18 cellular contexts compared by ENCODE assay signal in genomic region chrX:72026341-72027023, GRCh38.
A peak's percentile ranks its signal among the peaks of the same experiment; 100 is the strongest.
DNase-seq lines count a peak whose midpoint lies in the region; ATAC-seq and TF ChIP-seq lines count a peak whose summit lies in the region.
"Had no signal": no experiment of that assay in that cellular context is flagged by ENCODE, and none has a peak within 500 bp of the region (broad histone marks: within the 10 kb centered on the region; RNA-seq: fewer than 3 reads in every experiment).

No MANE protein-coding gene starts in this region.

- ATAC-seq in stimulated activated naive CD8-positive, alpha-beta T cell treated with anti-CD3 and anti-CD28 coated beads, Interleukin-15, amount 100 ng/mL, for 72 hours = peak; percentile 69
- ATAC-seq in stimulated activated naive CD8-positive, alpha-beta T cell treated with anti-CD3 and anti-CD28 coated beads, Interleukin-15, Interleukin-2, amounts not matched to agents 100 U/mL and 50 U/mL, for 24 hours = no peak
- ATAC-seq in T-helper 17 cell = peak; percentile 62
- ATAC-seq in HG03095 (IDR thresholded peaks at IDR 0.05; ENCODE audit: unreplicated experiment) = no peak
- no peak for ATAC-seq in HG03521 (IDR thresholded peaks at IDR 0.05; ENCODE audit: unreplicated experiment)
- no peak for ATAC-seq in GM19452 (IDR thresholded peaks at IDR 0.05; ENCODE audit: unreplicated experiment)
- ATAC-seq: left cardiac atrium, sciatic nerve, WTC11 had no signal

- no peak overlapping the region for H3K27ac Mint-ChIP-seq in stimulated activated naive CD8-positive, alpha-beta T cell treated with anti-CD3 and anti-CD28 coated beads, Interleukin-15, amount 100 ng/mL, for 72 hours
- H3K27ac Mint-ChIP-seq in T-helper 17 cell (no peak overlapping the region), mesothelial cell of epicardium (peak overlapping the region; percentile 44), nephron progenitor cell (no peak overlapping the region)
- H3K27ac Mint-ChIP-seq: naive B cell, WTC11 had no signal

- DNase-seq in stimulated activated naive CD8-positive, alpha-beta T cell treated with anti-CD3 and anti-CD28 coated beads, Interleukin-15, amount 100 ng/mL, for 72 hours = no peak
- no peak for DNase-seq in stimulated activated naive CD8-positive, alpha-beta T cell treated with anti-CD3 and anti-CD28 coated beads, Interleukin-15, Interleukin-2, amounts not matched to agents 100 U/mL and 50 U/mL, for 24 hours
- DNase-seq in T-helper 17 cell (no peak), mesothelial cell of epicardium (ENCODE audit: low spot score in 2 of 2, unreplicated experiment in 2 of 2) (no peak), nephron progenitor cell (no peak)
- DNase-seq: activated T-cell treated with anti-CD3 and anti-CD28 coated beads for 4 hours, hippocampal formation, left cardiac atrium, MM.1S, naive B cell, NCI-H2081 treated with DMSO at 0.1 percent for 48 hours had no signal

- H3K9me3 Mint-ChIP-seq in stimulated activated naive CD8-positive, alpha-beta T cell treated with anti-CD3 and anti-CD28 coated beads, Interleukin-15, amount 100 ng/mL, for 72 hours = no peaks in the 10 kb centered on the region
- H3K9me3 Mint-ChIP-seq in mesothelial cell of epicardium (peaks cover 7% of the 10 kb centered on the region), nephron progenitor cell (peaks cover 49% of the 10 kb centered on the region)
- H3K9me3 Mint-ChIP-seq: naive B cell, WTC11 had no signal

- H3K4me1 Mint-ChIP-seq in stimulated activated naive CD8-positive, alpha-beta T cell treated with anti-CD3 and anti-CD28 coated beads, Interleukin-15, amount 100 ng/mL, for 72 hours = peaks cover 11% of the 10 kb centered on the region
- H3K4me1 Mint-ChIP-seq in T-helper 17 cell (peaks cover 14% of the 10 kb centered on the region), mesothelial cell of epicardium (peaks cover 25% of the 10 kb centered on the region), nephron progenitor cell (peaks cover 9% of the 10 kb centered on the region)
- H3K4me1 Mint-ChIP-seq: naive B cell had no signal

- H3K36me3 Mint-ChIP-seq in T-helper 17 cell (ENCODE audit: low read depth) = no peaks in the 10 kb centered on the region
- peaks cover 4% of the 10 kb centered on the region for H3K36me3 Mint-ChIP-seq in mesothelial cell of epicardium
- H3K36me3 Mint-ChIP-seq in nephron progenitor cell (ENCODE audit: low read depth) = peaks cover 10% of the 10 kb centered on the region
- H3K36me3 Mint-ChIP-seq: naive B cell, WTC11 had no signal

- no peaks in the 10 kb centered on the region for H3K9me3 ChIP-seq in T-helper 17 cell (ENCODE audit: control insufficient read depth, low read length, poor library complexity, severe bottlenecking)
- H3K9me3 ChIP-seq: adrenal gland, Peyer's patch had no signal

- peaks cover 36% of the 10 kb centered on the region for H3K27me3 Mint-ChIP-seq in stimulated activated naive CD8-positive, alpha-beta T cell treated with anti-CD3 and anti-CD28 coated beads, Interleukin-15, amount 100 ng/mL, for 72 hours
- H3K27me3 Mint-ChIP-seq in T-helper 17 cell = no peaks in the 10 kb centered on the region
- no peaks in the 10 kb centered on the region for H3K27me3 Mint-ChIP-seq in mesothelial cell of epicardium (ENCODE audit: low read depth)
- H3K27me3 Mint-ChIP-seq in nephron progenitor cell (ENCODE audit: low read depth, poor library complexity) = no peaks in the 10 kb centered on the region

- no peak overlapping the region for H3K4me3 Mint-ChIP-seq in stimulated activated naive CD8-positive, alpha-beta T cell treated with anti-CD3 and anti-CD28 coated beads, Interleukin-15, amount 100 ng/mL, for 72 hours
- H3K4me3 Mint-ChIP-seq in T-helper 17 cell = no peak overlapping the region
- no peak overlapping the region for H3K4me3 Mint-ChIP-seq in mesothelial cell of epicardium
- H3K4me3 Mint-ChIP-seq in nephron progenitor cell = no peak overlapping the region
- H3K4me3 Mint-ChIP-seq: WTC11 had no signal

- TF ChIP-seq CTCF in mesothelial cell of epicardium (IDR thresholded peaks at IDR 0.05; ENCODE audit: unreplicated experiment) (no peak), nephron progenitor cell (IDR thresholded peaks at IDR 0.05) (no peak)

Comparison
In these comparisons a context has a peak if more than half of its experiments do, and no peak if none do; other contexts are left out.
1. ATAC-seq: peak in stimulated activated naive CD8-positive, alpha-beta T cell treated with anti-CD3 and anti-CD28 coated beads, Interleukin-15, amount 100 ng/mL, for 72 hours (single experiment) and T-helper 17 cell (single experiment); none in stimulated activated naive CD8-positive, alpha-beta T cell treated with anti-CD3 and anti-CD28 coated beads, Interleukin-15, Interleukin-2, amounts not matched to agents 100 U/mL and 50 U/mL, for 24 hours (single experiment), HG03095 (single experiment), HG03521 (single experiment) and GM19452 (single experiment).